16 cellular contexts compared by ENCODE assay signal in the genomic region with DNA sequence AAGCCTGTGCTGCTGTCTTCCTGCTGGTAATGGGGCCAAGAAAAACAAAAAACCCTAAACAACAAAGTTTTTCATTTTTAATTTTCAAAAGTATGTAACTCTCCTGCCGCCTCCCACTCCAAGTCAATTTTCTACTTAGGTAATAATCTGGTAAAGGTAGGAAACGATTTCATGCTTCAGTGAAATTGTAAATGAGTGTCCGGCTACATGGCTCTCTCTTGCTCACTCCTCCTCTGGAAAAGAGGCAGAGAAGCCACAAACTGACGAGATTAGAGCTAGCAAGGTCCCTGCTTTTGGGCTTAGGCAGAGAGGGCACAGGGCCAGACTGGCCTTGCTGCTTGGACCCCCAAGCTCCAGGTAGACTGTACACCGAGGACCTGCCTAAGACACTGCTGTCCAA. TPM values are rescaled to one million over a fixed set of nuclear protein-coding genes. Genes with fewer than 3 reads are reported as not detected.
DNase-seq lines count a peak whose midpoint lies in the region; ATAC-seq and TF ChIP-seq lines count a peak whose summit lies in the region.
"Had no signal": no experiment of that assay in that cellular context is flagged by ENCODE, and none has a peak within 500 bp of the region (broad histone marks: within the 10 kb centered on the region; RNA-seq: fewer than 3 reads in every experiment).

No MANE protein-coding gene starts in this region.

- intact Hi-C loops in esophagus muscularis mucosa (cut with DNase I) = no loop called here

- POLR2A ChIA-PET in WTC11 (lab: Charles Lee) = no interaction called here

- TF ChIP-seq POLR2A in esophagus muscularis mucosa (IDR thresholded peaks at IDR 0.05; ENCODE audit: low read depth) = no peak

- TF ChIP-seq EP300 in esophagus muscularis mucosa (IDR thresholded peaks at IDR 0.05) = no peak

- H3K36me3 Mint-ChIP-seq in WTC11 (peaks cover 15% of the 10 kb centered on the region; the same call in 1 of the 2 replicates), mesothelial cell of epicardium (peaks cover 13% of the 10 kb centered on the region)
- H3K36me3 Mint-ChIP-seq: stimulated activated naive B cell treated with anti-CD40 and anti-IgM and Interleukin-4, amounts not matched to agents 10 μg/mL and 1 μg/mL and 100 μg/mL, for 72 hours had no signal

- 83% methylated on average over 5 of the region's 5 CpGs for WGBS in esophagus muscularis mucosa

- H3K27me3 Mint-ChIP-seq in WTC11 (ENCODE audit: low read depth) (no peaks in the 10 kb centered on the region), mesothelial cell of epicardium (ENCODE audit: low read depth) (no peaks in the 10 kb centered on the region)
- H3K27me3 Mint-ChIP-seq: activated CD4-positive, alpha-beta T cell treated with anti-CD3 and anti-CD28 coated beads for 36 hours; stimulated activated naive B cell treated with anti-CD40 and anti-IgM and Interleukin-4, amounts not matched to agents 10 μg/mL and 1 μg/mL and 100 μg/mL, for 72 hours had no signal

- ATAC-seq in WTC11 = no peak
- ATAC-seq in GM18867 (IDR thresholded peaks at IDR 0.05; ENCODE audit: unreplicated experiment) = no peak
- ATAC-seq: activated CD4-positive, alpha-beta T cell treated with anti-CD3 and anti-CD28 coated beads for 36 hours; stimulated activated naive B cell treated with anti-CD40 and anti-IgM and Interleukin-4, amounts not matched to agents 10 μg/mL and 1 μg/mL and 100 μg/mL, for 72 hours had no signal

- peaks cover 33% of the 10 kb centered on the region for H3K4me1 Mint-ChIP-seq in WTC11
- H3K4me1 Mint-ChIP-seq in mesothelial cell of epicardium = peaks cover 18% of the 10 kb centered on the region

- DNase-seq in WTC11 (ENCODE audit: low spot score) = no peak
- DNase-seq in esophagus muscularis mucosa (ENCODE audit: extremely low spot score) = no peak
- DNase-seq in mesothelial cell of epicardium (ENCODE audit: low spot score in 2 of 2, unreplicated experiment in 2 of 2) = no peak
- no peak for DNase-seq in stimulated activated CD8-positive, alpha-beta memory T cell treated with anti-CD3 and anti-CD28 coated beads, Interleukin-4, amount 100 ng/mL, for 48 hours
- no peak for DNase-seq in dermis blood vessel endothelial cell
- DNase-seq: activated CD4-positive, alpha-beta T cell treated with anti-CD3 and anti-CD28 coated beads for 36 hours; activated effector memory CD4-positive, alpha-beta T cell treated with anti-CD3 and anti-CD28 coated beads, Interleukin-2, amount 50 U/mL, for 16 hours; COR-L47; Karpas-422; NCI-H1092 treated with DMSO at 0.1 percent for 48 hours; NCI-H526 treated with DMSO at 0.1 percent for 48 hours; pancreas; PC-9; stimulated activated naive B cell treated with anti-CD40 and anti-IgM and Interleukin-4, amounts not matched to agents 10 μg/mL and 1 μg/mL and 100 μg/mL, for 72 hours had no signal

- H3K4me3 Mint-ChIP-seq in WTC11 (no peak overlapping the region), mesothelial cell of epicardium (no peak overlapping the region)
- H3K4me3 Mint-ChIP-seq: activated CD4-positive, alpha-beta T cell treated with anti-CD3 and anti-CD28 coated beads for 36 hours; stimulated activated naive B cell treated with anti-CD40 and anti-IgM and Interleukin-4, amounts not matched to agents 10 μg/mL and 1 μg/mL and 100 μg/mL, for 72 hours had no signal

- H3K36me3 ChIP-seq in esophagus muscularis mucosa (peaks cover 0 to 18% (median 9%) of the 10 kb centered on the region in 4 donors), subcutaneous abdominal adipose tissue (ENCODE audit: control insufficient read depth in 5 of 5, insufficient read depth in 5 of 5, low read length in 5 of 5) (peaks cover 0 to 19% (median 8%) of the 10 kb centered on the region in 5 donors)
- H3K36me3 ChIP-seq: pancreas had no signal

- H3K9me3 ChIP-seq in esophagus muscularis mucosa (no peaks in the 10 kb centered on the region), subcutaneous abdominal adipose tissue (ENCODE audit: control insufficient read depth in 5 of 5, low read length in 5 of 5) (no peaks in the 10 kb centered on the region)
- H3K9me3 ChIP-seq: pancreas had no signal

- peak overlapping the region; percentile 74 for H3K27ac Mint-ChIP-seq in WTC11
- peak overlapping the region; percentile 89 for H3K27ac Mint-ChIP-seq in mesothelial cell of epicardium
- H3K27ac Mint-ChIP-seq: activated CD4-positive, alpha-beta T cell treated with anti-CD3 and anti-CD28 coated beads for 36 hours; stimulated activated naive B cell treated with anti-CD40 and anti-IgM and Interleukin-4, amounts not matched to agents 10 μg/mL and 1 μg/mL and 100 μg/mL, for 72 hours had no signal

- TF ChIP-seq CTCF in WTC11 (IDR thresholded peaks at IDR 0.05) (no peak), esophagus muscularis mucosa (IDR thresholded peaks at IDR 0.05) (no peak), mesothelial cell of epicardium (IDR thresholded peaks at IDR 0.05; ENCODE audit: unreplicated experiment) (no peak)

- H3K27me3 ChIP-seq in esophagus muscularis mucosa (no peaks in the 10 kb centered on the region), subcutaneous abdominal adipose tissue (ENCODE audit: control insufficient read depth in 5 of 5, insufficient read depth in 4 of 5, low read length in 5 of 5) (no peaks in the 10 kb centered on the region)
- H3K27me3 ChIP-seq: pancreas had no signal

- H3K4me3 ChIP-seq in esophagus muscularis mucosa = no peak overlapping the region
- H3K4me3 ChIP-seq in subcutaneous abdominal adipose tissue (ENCODE audit: low read depth in 1 of 5, low read length in 5 of 5) = peak overlapping the region in 1 of 5 donors; percentile 45
- H3K4me3 ChIP-seq: pancreas, PC-9 had no signal

- H3K9me3 Mint-ChIP-seq in WTC11 (no peaks in the 10 kb centered on the region), mesothelial cell of epicardium (no peaks in the 10 kb centered on the region)
- H3K9me3 Mint-ChIP-seq: stimulated activated naive B cell treated with anti-CD40 and anti-IgM and Interleukin-4, amounts not matched to agents 10 μg/mL and 1 μg/mL and 100 μg/mL, for 72 hours had no signal

- H3K4me1 ChIP-seq in esophagus muscularis mucosa (peaks cover 17 to 43% (median 34%) of the 10 kb centered on the region in 4 donors), subcutaneous abdominal adipose tissue (ENCODE audit: control insufficient read depth in 5 of 5, insufficient read depth in 5 of 5, low read length in 5 of 5) (peaks cover 12 to 75% (median 34%) of the 10 kb centered on the region in 5 donors)
- H3K4me1 ChIP-seq: pancreas had no signal

- H3K9ac ChIP-seq in subcutaneous abdominal adipose tissue (ENCODE audit: low read length in 5 of 5) = peak overlapping the region in 3 of 5 donors; percentile 11 to 49 (median 12)

- CTCF ChIA-PET in WTC11 (lab: Charles Lee) = no interaction called here

- H3K27ac ChIP-seq in esophagus muscularis mucosa (replicated peaks in 1 of 4) (peak overlapping the region; percentile 49 to 65 (median 56)), subcutaneous abdominal adipose tissue (ENCODE audit: low read depth, low read length) (peak overlapping the region; percentile 90)
- H3K27ac ChIP-seq: PC-9 had no signal

TF ChIP-seq in WTC11, 78 proteins besides CTCF, POLR2A, EP300 and RAD21:
- TF ChIP-seq, protein P1, sequence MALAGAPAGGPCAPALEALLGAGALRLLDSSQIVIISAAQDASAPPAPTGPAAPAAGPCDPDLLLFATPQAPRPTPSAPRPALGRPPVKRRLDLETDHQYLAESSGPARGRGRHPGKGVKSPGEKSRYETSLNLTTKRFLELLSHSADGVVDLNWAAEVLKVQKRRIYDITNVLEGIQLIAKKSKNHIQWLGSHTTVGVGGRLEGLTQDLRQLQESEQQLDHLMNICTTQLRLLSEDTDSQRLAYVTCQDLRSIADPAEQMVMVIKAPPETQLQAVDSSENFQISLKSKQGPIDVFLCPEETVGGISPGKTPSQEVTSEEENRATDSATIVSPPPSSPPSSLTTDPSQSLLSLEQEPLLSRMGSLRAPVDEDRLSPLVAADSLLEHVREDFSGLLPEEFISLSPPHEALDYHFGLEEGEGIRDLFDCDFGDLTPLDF (CRISPR knock-in tag; IDR thresholded peaks at IDR 0.05) = no peak

RNA-seq across cellular contexts. Expression of a gene that starts 23.4 kb away (rescaled TPM):
- 14.1 to 15.8 TPM (median 15.0 TPM) in 3 replicates for total RNA-seq in WTC11 (2021)
- 10 to 100 TPM; 10.8 to 24.4 (median 12.0) TPM for total RNA-seq in esophagus muscularis mucosa
- 7.1 to 8.1 TPM (median 8.0 TPM) in 3 replicates for total RNA-seq in mesothelial cell of epicardium
- 5.4 and 7.9 TPM in 2 replicates for total RNA-seq in dermis blood vessel endothelial cell
